ENCODE assay signal across 1 cellular context in the genomic region with DNA sequence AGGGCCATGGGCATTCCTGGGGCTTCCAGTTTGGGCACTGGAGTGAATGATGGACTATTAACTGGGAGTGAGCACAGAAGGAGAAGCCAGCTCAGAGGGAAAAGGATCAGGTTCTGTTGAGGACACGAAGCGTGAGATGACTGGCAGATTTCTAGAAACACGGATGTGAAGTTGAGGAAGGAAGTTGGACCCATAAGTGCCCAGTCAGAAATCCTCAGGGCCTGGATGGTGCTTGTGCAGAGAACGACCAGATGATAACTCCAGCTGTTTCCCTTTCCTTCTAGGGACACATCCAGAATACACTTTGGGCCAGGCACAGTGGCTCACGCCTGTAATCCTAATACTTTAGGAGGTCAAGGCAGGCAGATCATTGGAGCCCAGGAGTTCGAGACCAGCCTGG.
A peak's percentile ranks its signal among the peaks of the same experiment; 100 is the strongest.
TF ChIP-seq lines count a peak whose summit lies in the region.

No MANE protein-coding gene starts in this region.

TF ChIP-seq in K562, 482 proteins besides CTCF, POLR2A, EP300 and RAD21:
- TF ChIP-seq RBFOX2 (IDR thresholded peaks at IDR 0.05; ENCODE audit: low read depth, low read length), result no peak
- peak; percentile 27; the same call in 1 of the 2 replicates for TF ChIP-seq MAFG (tag; conservative IDR thresholded peaks at IDR 0.05)
